16 cellular contexts compared by ENCODE assay signal in genomic region chr15:31292391-31293020, GRCh38. TPM values are rescaled to one million over a fixed set of nuclear protein-coding genes. Genes with fewer than 3 reads are reported as not detected.
DNase-seq lines count a peak whose midpoint lies in the region; TF ChIP-seq lines count a peak whose summit lies in the region.
"Had no signal": no experiment of that assay in that cellular context is flagged by ENCODE, and none has a peak within 500 bp of the region (broad histone marks: within the 10 kb centered on the region; RNA-seq: fewer than 3 reads in every experiment).

No MANE protein-coding gene starts in this region.

- TF ChIP-seq EP300 in stomach (IDR thresholded peaks at IDR 0.05) = no peak

- 57 to 81% (median 77%) methylated on average over 3 of the region's 3 CpGs for WGBS in stomach, 5 donors

- H3K4me3 ChIP-seq in dorsolateral prefrontal cortex = peak overlapping the region in 1 of 59 donors; percentile 21
- H3K4me3 ChIP-seq in stomach = no peak overlapping the region
- H3K4me3 ChIP-seq: A549 had no signal

- no peaks in the 10 kb centered on the region for H3K27me3 ChIP-seq in dorsolateral prefrontal cortex
- H3K27me3 ChIP-seq in stomach = no peaks in the 10 kb centered on the region

- H3K27ac ChIP-seq in dorsolateral prefrontal cortex = peak overlapping the region; percentile 66 to 99 (median 93)
- no peak overlapping the region for H3K27ac ChIP-seq in stomach
- H3K27ac ChIP-seq: foreskin keratinocyte had no signal

- intact Hi-C loops in dorsolateral prefrontal cortex (cut with DNase I) (loop anchor here in 1 of 2 donors (1.0 kb wide), 1 partner anchor 12 kb away; no protein-coding TSS in a partner anchor), stomach (cut with DNase I; ENCODE audit: low total_unique reads) (no loop called here)

- peaks cover 0 to 8% (median 6%) of the 10 kb centered on the region in 4 donors for H3K9me3 ChIP-seq in stomach

- peaks cover 8 to 44% (median 24%) of the 10 kb centered on the region in 4 donors for H3K4me1 ChIP-seq in stomach
- H3K4me1 ChIP-seq: foreskin keratinocyte had no signal

- TF ChIP-seq CTCF in dorsolateral prefrontal cortex (IDR thresholded peaks at IDR 0.05 in 54 of 56, conservative IDR thresholded peaks at IDR 0.05 in 2 of 56; ENCODE audit: low read depth in 1 of 56, partially characterized antibody in 56 of 56) (peak in 3 of 56 donors; percentile 11 to 14 (median 11)), stomach (IDR thresholded peaks at IDR 0.05) (no peak), GM10266 (IDR thresholded peaks at IDR 0.05; ENCODE audit: control insufficient read depth, insufficient read depth, low read depth, missing control alignments) (no peak)

- DNase-seq in activated CD8-positive, alpha-beta memory T cell treated with anti-CD3 and anti-CD28 coated beads, Interleukin-2, amount 50 U/mL, for 48 hours = peak; percentile 25
- no peak for DNase-seq in activated CD8-positive, alpha-beta memory T cell treated with anti-CD3 and anti-CD28 coated beads for 24 hours
- peak in 7 of 10 donors; percentile 16 to 66 (median 34) for DNase-seq in dorsolateral prefrontal cortex
- peak; percentile 93 for DNase-seq in medulla oblongata (ENCODE audit: extremely low spot score)
- DNase-seq in stomach = peak; percentile 17
- DNase-seq in ACHN = no peak
- DNase-seq in GM10266 (ENCODE audit: extremely low spot score) = no peak
- DNase-seq in NCI-H2107 (lab: John Stamatoyannopoulos, UW) = no peak
- DNase-seq: activated naive CD4-positive, alpha-beta T cell; effector memory CD8-positive, alpha-beta T cell; foreskin keratinocyte; naive B cell; NCI-H2029 treated with DMSO at 0.1 percent for 48 hours; NCI-H82; SHP77 had no signal

- H3K36me3 ChIP-seq in stomach = no peaks in the 10 kb centered on the region

- TF ChIP-seq POLR2A in stomach (IDR thresholded peaks at IDR 0.05) = no peak

- in situ Hi-C loops in ACHN (cut with HindIII; ENCODE audit: low pct_ligation_motif_present, low pct_unique_long_range_greater_than_20kb, low sequenced_read_pairs) = no loop called here

RNA-seq across cellular contexts. Expression of gene KLF13, which starts 34.1 kb away (rescaled TPM):
- 100 to 1,000 TPM in 101 of 120 experiments, 10 to 100 TPM in 19; 73.4 to 179 (median 116) TPM for total RNA-seq in dorsolateral prefrontal cortex
- 10 to 100 TPM in 4 of 5 donors, 1 to 10 TPM in 1; 9.3 to 74.0 (median 38.8) TPM for total RNA-seq in stomach
- 10 to 100 TPM; 23.0 to 30.7 (median 24.3) TPM for polyA plus RNA-seq in stomach

Comparison
In these comparisons a context has a peak if more than half of its experiments do, and no peak if none do; other contexts are left out.
1. DNase-seq: peak in activated CD8-positive, alpha-beta memory T cell treated with anti-CD3 and anti-CD28 coated beads, Interleukin-2, amount 50 U/mL, for 48 hours (single experiment), dorsolateral prefrontal cortex (7 of 10), medulla oblongata (single experiment) and stomach (single experiment); none in activated CD8-positive, alpha-beta memory T cell treated with anti-CD3 and anti-CD28 coated beads for 24 hours (single experiment), ACHN (single experiment), GM10266 (single experiment) and NCI-H2107 (single experiment).
2. H3K27ac ChIP-seq: peak in dorsolateral prefrontal cortex (59 of 59); none in stomach (0 of 5).